ENCODE assay signal across 8 cellular contexts in genomic region chr22:38843201-38843715, GRCh38. TPM values are rescaled to one million over a fixed set of nuclear protein-coding genes. Genes with fewer than 3 reads are reported as not detected.
A peak's percentile ranks its signal among the peaks of the same experiment; 100 is the strongest.
DNase-seq lines count a peak whose midpoint lies in the region; TF ChIP-seq lines count a peak whose summit lies in the region.

No MANE protein-coding gene starts in this region.

- H3K4me1 Mint-ChIP-seq in activated T-cell treated with anti-CD3 and anti-CD28 coated beads, Interleukin-2, amount 50 U/mL, for 24 hours (ENCODE audit: low read depth): peaks cover 23% of the 10 kb centered on the region
- H3K4me1 Mint-ChIP-seq in nephron: peaks cover 23% of the 10 kb centered on the region

- no peaks in the 10 kb centered on the region for H4K20me1 ChIP-seq in fibroblast of lung (ENCODE audit: control insufficient read depth, extremely low read depth, insufficient read depth, low read length)

- H3K27ac ChIP-seq in fibroblast of lung (ENCODE audit: insufficient read depth, low read length) (no peak overlapping the region), suprapubic skin (no peak overlapping the region)

- no peak for TF ChIP-seq EP300 in suprapubic skin (IDR thresholded peaks at IDR 0.05)

- DNase-seq in NCI-H2029 (lab: John Stamatoyannopoulos, UW) (peak; percentile 28), NCI-H2029 treated with DMSO at 0.1 percent for 48 hours (lab: John Stamatoyannopoulos, UW) (no peak), NCI-H446 (lab: John Stamatoyannopoulos, UW) (peak; percentile 41 to 82), fibroblast of lung (ENCODE audit: low read depth in 2 of 2) (peak; percentile 83), suprapubic skin (ENCODE audit: low spot score in 2 of 2) (no peak), inferior parietal cortex (ENCODE audit: extremely low spot score) (no peak)
- peak; percentile 77 for DNase-seq in activated T-cell treated with anti-CD3 and anti-CD28 coated beads, Interleukin-2, amount 50 U/mL, for 24 hours

- H3K4me2 ChIP-seq in fibroblast of lung (ENCODE audit: extremely low read depth, insufficient read depth, low read length): no peak overlapping the region

- no peak overlapping the region for H3K9ac ChIP-seq in fibroblast of lung (ENCODE audit: insufficient read depth, low read length)

- H3K4me3 ChIP-seq in fibroblast of lung (replicated peaks in 1 of 4; ENCODE audit: control extremely low read depth in 1 of 4, insufficient read depth in 1 of 4, low read depth in 3 of 4, low read length in 4 of 4) (peak overlapping the region in 1 of 4 experiments; percentile 28), suprapubic skin (peak overlapping the region; percentile 58)

- no peak overlapping the region for H2AFZ ChIP-seq in fibroblast of lung (ENCODE audit: low read length)

- H3K79me2 ChIP-seq in fibroblast of lung (ENCODE audit: control insufficient read depth, insufficient read depth, low read length): no peaks in the 10 kb centered on the region

- H3K27me3 Mint-ChIP-seq in activated T-cell treated with anti-CD3 and anti-CD28 coated beads, Interleukin-2, amount 50 U/mL, for 24 hours: peaks cover 24% of the 10 kb centered on the region
- peaks cover 69% of the 10 kb centered on the region for H3K27me3 Mint-ChIP-seq in nephron (ENCODE audit: low read depth)

- no peaks in the 10 kb centered on the region for H3K36me3 ChIP-seq in fibroblast of lung (ENCODE audit: control insufficient read depth, insufficient read depth, low read length)
- no peaks in the 10 kb centered on the region for H3K36me3 ChIP-seq in suprapubic skin

- H3K27me3 ChIP-seq in fibroblast of lung (ENCODE audit: control insufficient read depth, insufficient read depth, low read length) (peaks cover 29% of the 10 kb centered on the region), suprapubic skin (peaks cover 39% of the 10 kb centered on the region)

- H3K9me3 ChIP-seq in fibroblast of lung (ENCODE audit: control insufficient read depth, insufficient read depth, low read depth, low read length) (no peaks in the 10 kb centered on the region), suprapubic skin (no peaks in the 10 kb centered on the region)

- TF ChIP-seq CTCF in fibroblast of lung (conservative IDR thresholded peaks at IDR 0.05 in 1 of 2, IDR thresholded peaks at IDR 0.05 in 1 of 2; ENCODE audit: low read depth in 1 of 2, low read length in 2 of 2) (peak; percentile 6 to 23), nephron (IDR thresholded peaks at IDR 0.05; ENCODE audit: unreplicated experiment in 3 of 3) (peak; percentile 32 to 41 (median 34)), suprapubic skin (IDR thresholded peaks at IDR 0.05) (peak in 1 of 2 donors; percentile 57)

- no peak for TF ChIP-seq POLR2A in suprapubic skin (IDR thresholded peaks at IDR 0.05)

- WGBS in suprapubic skin: 0% methylated on average over 7 of the region's 81 CpGs

- H3K27ac Mint-ChIP-seq in activated T-cell treated with anti-CD3 and anti-CD28 coated beads, Interleukin-2, amount 50 U/mL, for 24 hours: no peak overlapping the region
- no peak overlapping the region for H3K27ac Mint-ChIP-seq in nephron

- H3K4me3 Mint-ChIP-seq in activated T-cell treated with anti-CD3 and anti-CD28 coated beads, Interleukin-2, amount 50 U/mL, for 24 hours: no peak overlapping the region
- no peak overlapping the region for H3K4me3 Mint-ChIP-seq in nephron

- no peaks in the 10 kb centered on the region for H3K36me3 Mint-ChIP-seq in activated T-cell treated with anti-CD3 and anti-CD28 coated beads, Interleukin-2, amount 50 U/mL, for 24 hours (ENCODE audit: low read depth)
- H3K36me3 Mint-ChIP-seq in nephron (ENCODE audit: low read depth): no peaks in the 10 kb centered on the region

- H3K4me1 ChIP-seq in fibroblast of lung (ENCODE audit: control insufficient read depth, extremely low read depth, insufficient read depth, low read length): no peaks in the 10 kb centered on the region
- peaks cover 18% of the 10 kb centered on the region for H3K4me1 ChIP-seq in suprapubic skin

- H3K9me3 Mint-ChIP-seq in activated T-cell treated with anti-CD3 and anti-CD28 coated beads, Interleukin-2, amount 50 U/mL, for 24 hours: no peaks in the 10 kb centered on the region
- H3K9me3 Mint-ChIP-seq in nephron: no peaks in the 10 kb centered on the region

RNA-seq across cellular contexts. Expression of gene NPTXR, which starts 0.6 kb away (rescaled TPM):
- 1.0 and 2.0 TPM in 2 replicates for total RNA-seq in fibroblast of lung
- 0.84 and 1.0 TPM in 2 replicates for polyA plus RNA-seq in fibroblast of lung
- 1.2 and 1.4 TPM in 2 replicates for polyA plus RNA-seq in fibroblast of lung (2012)
- 2.9 and 3.9 TPM in 2 replicates for polyA minus RNA-seq in fibroblast of lung (ENCODE audit: low replicate concordance)
- total RNA-seq in suprapubic skin: 1 to 10 TPM; 1.0 to 2.4 (median 2.1) TPM

RNA-seq across cellular contexts. Expression of gene CBX6, which starts 28.8 kb away (rescaled TPM):
- total RNA-seq in fibroblast of lung: 45.7 and 53.8 TPM in 2 replicates
- polyA plus RNA-seq in fibroblast of lung: 20.3 and 25.5 TPM in 2 replicates
- polyA plus RNA-seq in fibroblast of lung (2012): 43.3 and 49.6 TPM in 2 replicates
- 110 and 129 TPM in 2 replicates for polyA minus RNA-seq in fibroblast of lung (ENCODE audit: low replicate concordance)
- 10 to 100 TPM; 11.5 to 31.4 (median 22.1) TPM for total RNA-seq in suprapubic skin

RNA-seq across cellular contexts. Expression of gene DNAL4, which starts 49.3 kb away (rescaled TPM):
- total RNA-seq in fibroblast of lung: 23.4 and 25.1 TPM in 2 replicates
- 9.0 and 13.3 TPM in 2 replicates for polyA plus RNA-seq in fibroblast of lung
- 9.3 and 9.9 TPM in 2 replicates for polyA plus RNA-seq in fibroblast of lung (2012)
- 17.9 and 18.1 TPM in 2 replicates for polyA minus RNA-seq in fibroblast of lung (ENCODE audit: low replicate concordance)
- total RNA-seq in suprapubic skin: 10 to 100 TPM; 21.8 to 27.7 (median 27.6) TPM

Comparison
In these comparisons a context has a peak if more than half of its experiments do, and no peak if none do; other contexts are left out.
1. DNase-seq: peak in NCI-H2029 (single experiment), NCI-H446 (2 of 2), activated T-cell treated with anti-CD3 and anti-CD28 coated beads, Interleukin-2, amount 50 U/mL, for 24 hours (single experiment) and fibroblast of lung (2 of 2); none in NCI-H2029 treated with DMSO at 0.1 percent for 48 hours (single experiment), suprapubic skin (0 of 2) and inferior parietal cortex (single experiment).